In genomic region chr1:182588460-182589396, GRCh38 we compare ENCODE assay signal across 8 cellular contexts. TPM values are rescaled to one million over a fixed set of nuclear protein-coding genes. Genes with fewer than 3 reads are reported as not detected.
DNase-seq lines count a peak whose midpoint lies in the region; ATAC-seq, FAIRE-seq and TF ChIP-seq lines count a peak whose summit lies in the region.

Gene RNASEL (minus strand): TSS chr1:182589256. CDS start chr1:182586806, 2,450 bp downstream.

- intact Hi-C loops in kidney (cut with DNase I) = no loop called here

- H3K27ac ChIP-seq in GM23338 (ENCODE audit: low read depth) (no peak within 1 kb of the TSS), kidney (ENCODE audit: low read depth in 2 of 2, low read length in 2 of 2) (peak within 1 kb of the TSS; percentile 86)

- H3K9me3 ChIP-seq in Loucy (ENCODE audit: insufficient read depth, low read depth, low read length) (no peaks in the 10 kb centered on the region), kidney (ENCODE audit: control insufficient read depth in 1 of 2, low read length in 2 of 2) (no peaks in the 10 kb centered on the region)

- FAIRE-seq in kidney (lab: Jason Lieb, UNC) = no peak

- TF ChIP-seq CTCF in GM10248 (IDR thresholded peaks at IDR 0.05; ENCODE audit: control extremely low read depth, extremely low read depth, low read depth, missing control alignments) (no peak), GM23338 (conservative IDR thresholded peaks at IDR 0.05; ENCODE audit: low read depth in 2 of 2) (no peak), Loucy (conservative IDR thresholded peaks at IDR 0.05; ENCODE audit: low read length) (no peak), WI38 (IDR thresholded peaks at IDR 0.05; ENCODE audit: low read depth, low read length) (no peak), kidney (IDR thresholded peaks at IDR 0.05; ENCODE audit: borderline replicate concordance, extremely low read depth, insufficient read depth) (no peak)

- peaks cover 13% of the 10 kb centered on the region for H3K4me1 Mint-ChIP-seq in GM23338

- H4K20me1 ChIP-seq in GM23338 (replicated peaks; ENCODE audit: insufficient read depth) = no peaks in the 10 kb centered on the region
- H4K20me1 ChIP-seq in Loucy (ENCODE audit: insufficient read depth, low read length, poor library complexity, severe bottlenecking) = no peaks in the 10 kb centered on the region

- no peaks in the 10 kb centered on the region for H3K9me3 Mint-ChIP-seq in GM23338

- CTCF ChIA-PET in GM10248 (lab: Yijun Ruan, JAX) = interaction anchor here (0.8 to 41.1 kb wide), 14 partner anchors 8 to 730 kb away, joined by 3 to 1252 read pairs (median 4); partner anchors contain the start of genes GLUL and NPL

- peak within 1 kb of the TSS; percentile 96 for H3K9ac ChIP-seq in Loucy (ENCODE audit: low read depth, low read length, poor library complexity, severe bottlenecking)
- peak within 1 kb of the TSS; percentile 86 to 91 for H3K9ac ChIP-seq in kidney (ENCODE audit: low read length in 2 of 2)

- no peaks in the 10 kb centered on the region; the same call in 1 of the 3 replicates for H3K36me3 Mint-ChIP-seq in GM23338 (ENCODE audit: low read depth)

- H3K4me1 ChIP-seq in GM23338 (ENCODE audit: insufficient read depth) (peaks cover 13% of the 10 kb centered on the region), Loucy (ENCODE audit: insufficient read depth, low read length, poor library complexity, severe bottlenecking) (peaks cover 27% of the 10 kb centered on the region), kidney (ENCODE audit: control insufficient read depth in 1 of 2, insufficient read depth in 1 of 2, low read depth in 1 of 2, low read length in 2 of 2) (peaks cover 7 to 10% of the 10 kb centered on the region in 2 donors)

- H3K27ac Mint-ChIP-seq in GM23338 = peak within 1 kb of the TSS; percentile 43; the same call in 1 of the 2 replicates

- ATAC-seq in GM23338 = peak; percentile 98

- H3K36me3 ChIP-seq in GM23338 (ENCODE audit: insufficient read depth) (no peaks in the 10 kb centered on the region), Loucy (ENCODE audit: insufficient read depth, low read length) (no peaks in the 10 kb centered on the region), kidney (ENCODE audit: control insufficient read depth in 1 of 2, insufficient read depth in 2 of 2, low read length in 2 of 2) (no peaks in the 10 kb centered on the region)

- H2AFZ ChIP-seq in GM23338 (peak within 1 kb of the TSS; percentile 94), Loucy (ENCODE audit: low read length) (peak within 1 kb of the TSS; percentile 98)

- H3F3A ChIP-seq in GM23338 (replicated peaks; ENCODE audit: low read depth) (no peaks in the 10 kb centered on the region), Loucy (ENCODE audit: low read depth) (no peaks in the 10 kb centered on the region)

- no peaks in the 10 kb centered on the region for H3K27me3 ChIP-seq in GM23338 (ENCODE audit: insufficient read depth)
- no peaks in the 10 kb centered on the region for H3K27me3 ChIP-seq in Loucy (ENCODE audit: insufficient read depth, low read length, poor library complexity, severe bottlenecking)

- H3K79me2 ChIP-seq in GM23338 (replicated peaks; ENCODE audit: insufficient read depth) (no peaks in the 10 kb centered on the region), Loucy (ENCODE audit: insufficient read depth, low read length) (0 out of 2 replicates have a peak, but pooled peaks cover 4% of the 10 kb centered on the region)

- peaks cover 7% of the 10 kb centered on the region for H3K27me3 Mint-ChIP-seq in GM23338 (ENCODE audit: insufficient read depth, low read depth, poor library complexity)

- peak; percentile 54 for DNase-seq in GM10248 (ENCODE audit: extremely low spot score)
- peak; percentile 73 for DNase-seq in GM23338 (ENCODE audit: low spot score)
- DNase-seq in cerebellum (ENCODE audit: low spot score) = peak; percentile 56
- peak; percentile 88 for DNase-seq in kidney
- DNase-seq in stimulated activated CD4-positive, alpha-beta T cell treated with anti-CD3 and anti-CD28 coated beads, Interleukin-12 subunit alpha, Interleukin-12 subunit beta, amount 100 ng/mL, for 4 hours = peak; percentile 51
- DNase-seq in NCI-H345 treated with DMSO at 0.1 percent for 48 hours (lab: John Stamatoyannopoulos, UW; ENCODE audit: unreplicated experiment) = no peak

- peak within 1 kb of the TSS; percentile 50 for H3K4me2 ChIP-seq in GM23338
- H3K4me2 ChIP-seq in Loucy (ENCODE audit: low read depth, low read length, poor library complexity, severe bottlenecking) = peak within 1 kb of the TSS; percentile 77

- H3K4me3 ChIP-seq in GM23338 (peak within 1 kb of the TSS; percentile 44), Loucy (ENCODE audit: low read length, poor library complexity, severe bottlenecking) (peak within 1 kb of the TSS; percentile 97), WI38 (ENCODE audit: low read depth, low read length) (peak within 1 kb of the TSS; percentile 64), kidney (ENCODE audit: low read length in 2 of 2) (peak within 1 kb of the TSS; percentile 87 to 93)

- H3K9me2 ChIP-seq in GM23338 (ENCODE audit: insufficient read depth) (no peaks in the 10 kb centered on the region; the same call in 1 of the 2 replicates), Loucy (replicated peaks; ENCODE audit: low read depth, low read length) (no peaks in the 10 kb centered on the region)

- H3K4me3 Mint-ChIP-seq in GM23338 = peak within 1 kb of the TSS; percentile 73

- POLR2A ChIA-PET in GM10248 (lab: Yijun Ruan, JAX) = interaction anchor here (0.7 to 1.2 kb wide), 2 partner anchors 15 to 16 kb away, joined by 4 to 5 read pairs; no protein-coding TSS in a partner anchor

TF ChIP-seq in GM23338, 12 proteins besides CTCF, POLR2A, EP300 and RAD21 (continues in another document):
- TF ChIP-seq JUNB (IDR thresholded peaks at IDR 0.05; ENCODE audit: unreplicated experiment) (no peak), NANOG (IDR thresholded peaks at IDR 0.05; ENCODE audit: borderline replicate concordance) (no peak), ZNF114 (CRISPR knock-in tag; IDR thresholded peaks at IDR 0.05) (no peak), POLR2AphosphoS5 (IDR thresholded peaks at IDR 0.05; ENCODE audit: low read depth) (0 out of 2 replicates have a peak, but pooled peaks have one; percentile 17), STAT1 (IDR thresholded peaks at IDR 0.05; ENCODE audit: unreplicated experiment) (no peak), REST (IDR thresholded peaks at IDR 0.05; ENCODE audit: unreplicated experiment) (no peak), CREB1 (CRISPR knock-in tag; IDR thresholded peaks at IDR 0.05; ENCODE audit: low read depth) (peak; percentile 28; the same call in 1 of the 2 replicates), ETS1 (IDR thresholded peaks at IDR 0.05) (no peak), EZH2 (IDR thresholded peaks at IDR 0.05; ENCODE audit: low read depth, unreplicated experiment) (no peak)

RNA-seq across cellular contexts. Expression of gene RNASEL, which starts in this region (rescaled TPM):
- total RNA-seq in GM23338 (2014; rRNA removed; shearing (Covaris generic)) = 0.85 and 0.94 TPM in 2 replicates
- 0.37 and 0.38 TPM in 2 replicates for polyA plus RNA-seq in GM23338 (2016; fragmentation: Nextera tagmentation; extraction: Ambion mirVana)
- total RNA-seq in cerebellum = 4.5 TPM
- total RNA-seq in kidney = 12.1 TPM
- polyA plus RNA-seq in kidney (ENCODE audit: insufficient read depth, low read depth, low replicate concordance) = 6.0 TPM

Comparison
In these comparisons a context has a peak if more than half of its experiments do, and no peak if none do; other contexts are left out.
1. Peak in DNase-seq, ATAC-seq, H3K4me3 ChIP-seq and H3K4me2 ChIP-seq in GM23338; RNA of the gene not detected or under 1 TPM.
2. H3K4me3 ChIP-seq: peak in every context shown above with its lines; median percentile 97 in Loucy; 90 in kidney; 64 in WI38; 44 in GM23338.